In genomic region chr17:80005360-80006338, GRCh38 we compare ENCODE assay signal across 8 cellular contexts. TPM values are rescaled to one million over a fixed set of nuclear protein-coding genes. Genes with fewer than 3 reads are reported as not detected.
DNase-seq lines count a peak whose midpoint lies in the region; ATAC-seq and TF ChIP-seq lines count a peak whose summit lies in the region.

No MANE protein-coding gene starts in this region.

- H3K36me3 Mint-ChIP-seq in activated naive CD8-positive, alpha-beta T cell treated with anti-CD3 and anti-CD28 coated beads, Interleukin-2, amount 10 ng/mL, durations not matched to agents 7 days and 5 days = no peaks in the 10 kb centered on the region

- H3K27ac ChIP-seq in HL-60 (replicated peaks) (no peak overlapping the region), right cardiac atrium (ENCODE audit: low read length) (no peak overlapping the region), smooth muscle cell (ENCODE audit: low read depth) (no peak overlapping the region)

- H3F3A ChIP-seq in smooth muscle cell (ENCODE audit: low read depth) = no peaks in the 10 kb centered on the region

- H3K27me3 Mint-ChIP-seq in activated naive CD8-positive, alpha-beta T cell treated with anti-CD3 and anti-CD28 coated beads, Interleukin-2, amount 10 ng/mL, durations not matched to agents 7 days and 5 days = no peaks in the 10 kb centered on the region

- no peaks in the 10 kb centered on the region for H3K79me2 ChIP-seq in smooth muscle cell (ENCODE audit: low read depth)

- H3K4me3 ChIP-seq in HL-60 (replicated peaks; ENCODE audit: insufficient read depth, low read length) (no peak overlapping the region), right cardiac atrium (ENCODE audit: low read length) (no peak overlapping the region), smooth muscle cell (no peak overlapping the region)

- no peak overlapping the region for H3K4me2 ChIP-seq in smooth muscle cell

- ATAC-seq in activated naive CD8-positive, alpha-beta T cell treated with anti-CD3 and anti-CD28 coated beads, Interleukin-2, amount 10 ng/mL, durations not matched to agents 7 days and 5 days (ENCODE audit: low read depth) = peak; percentile 46
- ATAC-seq in right cardiac atrium = peak; percentile 5 to 45
- ATAC-seq in HG03097 (IDR thresholded peaks at IDR 0.05; ENCODE audit: low FRiP score, unreplicated experiment) = no peak
- ATAC-seq in HG03432 (IDR thresholded peaks at IDR 0.05; ENCODE audit: unreplicated experiment) = no peak

- H3K4me1 Mint-ChIP-seq in activated naive CD8-positive, alpha-beta T cell treated with anti-CD3 and anti-CD28 coated beads, Interleukin-2, amount 10 ng/mL, durations not matched to agents 7 days and 5 days = no peaks in the 10 kb centered on the region

- intact Hi-C loops in right cardiac atrium (cut with DNase I) = loop anchor here in 1 of 4 donors (5.0 kb wide), 1 partner anchor 77 kb away; no protein-coding TSS in a partner anchor

- no peaks in the 10 kb centered on the region for H3K36me3 ChIP-seq in smooth muscle cell (ENCODE audit: low read depth)

- no peak overlapping the region for H3K27ac Mint-ChIP-seq in activated naive CD8-positive, alpha-beta T cell treated with anti-CD3 and anti-CD28 coated beads, Interleukin-2, amount 10 ng/mL, durations not matched to agents 7 days and 5 days

- H3K27me3 ChIP-seq in HL-60 (ENCODE audit: insufficient read depth, poor library complexity, severe bottlenecking) = no peaks in the 10 kb centered on the region
- H3K27me3 ChIP-seq in right cardiac atrium (ENCODE audit: control insufficient read depth, insufficient read depth) = no peaks in the 10 kb centered on the region
- no peaks in the 10 kb centered on the region for H3K27me3 ChIP-seq in smooth muscle cell (ENCODE audit: low read depth)

- H4K20me1 ChIP-seq in smooth muscle cell (ENCODE audit: low read depth) = peaks cover 67% of the 10 kb centered on the region

- no peak overlapping the region for H3K9ac ChIP-seq in smooth muscle cell (ENCODE audit: low read depth)

- peak; percentile 85 for TF ChIP-seq CTCF in HL-60 (IDR thresholded peaks at IDR 0.05; ENCODE audit: insufficient read depth, low read length)
- peak; percentile 92 for TF ChIP-seq CTCF in smooth muscle cell (IDR thresholded peaks at IDR 0.05; ENCODE audit: borderline replicate concordance, insufficient read depth, poor library complexity, severe bottlenecking)

- H3K9me3 ChIP-seq in right cardiac atrium (ENCODE audit: control insufficient read depth, low read length) (no peaks in the 10 kb centered on the region), smooth muscle cell (replicated peaks; ENCODE audit: low read depth) (no peaks in the 10 kb centered on the region)

- POLR2A ChIA-PET in activated naive CD8-positive, alpha-beta T cell treated with anti-CD3 and anti-CD28 coated beads, Interleukin-2, amount 10 ng/mL, durations not matched to agents 7 days and 5 days (lab: Charles Lee) = interaction anchor here (0.7 to 1.4 kb wide), 2 partner anchors 12 to 14 kb away, joined by 3 to 4 read pairs; no protein-coding TSS in a partner anchor

- 50% methylated on average over 37 of the region's 37 CpGs for WGBS in right cardiac atrium
- WGBS in smooth muscle cell (ENCODE audit: low lambda C conversion rate) = 61% methylated on average over 37 of the region's 37 CpGs

- no peak overlapping the region for H2AFZ ChIP-seq in smooth muscle cell (ENCODE audit: low read depth)

- H3K4me3 Mint-ChIP-seq in activated naive CD8-positive, alpha-beta T cell treated with anti-CD3 and anti-CD28 coated beads, Interleukin-2, amount 10 ng/mL, durations not matched to agents 7 days and 5 days = no peak overlapping the region

- DNase-seq in COLO829 (ENCODE audit: low spot score) = peak; percentile 63
- DNase-seq in HL-60 (ENCODE audit: low read depth in 1 of 2, low spot score in 1 of 2) = peak in 1 of 2 experiments; percentile 40
- peak; percentile 56 for DNase-seq in SK-N-DZ (ENCODE audit: low spot score)
- peak; percentile 71 for DNase-seq in activated naive CD8-positive, alpha-beta T cell treated with anti-CD3 and anti-CD28 coated beads, Interleukin-2, amount 10 ng/mL, durations not matched to agents 7 days and 5 days
- peak in 1 of 3 donors; percentile 73 for DNase-seq in right cardiac atrium
- no peak for DNase-seq in smooth muscle cell (lab: John Stamatoyannopoulos, UW; ENCODE audit: unreplicated experiment)

- H3K4me1 ChIP-seq in right cardiac atrium (ENCODE audit: control insufficient read depth, insufficient read depth, low read length) = no peaks in the 10 kb centered on the region
- H3K4me1 ChIP-seq in smooth muscle cell (ENCODE audit: low read depth) = no peaks in the 10 kb centered on the region

- H3K9me3 Mint-ChIP-seq in activated naive CD8-positive, alpha-beta T cell treated with anti-CD3 and anti-CD28 coated beads, Interleukin-2, amount 10 ng/mL, durations not matched to agents 7 days and 5 days = no peaks in the 10 kb centered on the region

RNA-seq across cellular contexts. Expression of gene TBC1D16, which starts 30.0 kb away (rescaled TPM):
- 29.6 and 30.0 TPM in 2 replicates for polyA plus RNA-seq in SK-N-DZ (2014; cell fraction: cytosol; rRNA removed)
- 20.4 and 25.5 TPM in 2 replicates for polyA plus RNA-seq in SK-N-DZ (2014; cell fraction: nucleus; rRNA removed)
- 1 to 10 TPM; 2.1 TPM for total RNA-seq in activated naive CD8-positive, alpha-beta T cell treated with anti-CD3 and anti-CD28 coated beads, Interleukin-2, amount 10 ng/mL, durations not matched to agents 7 days and 5 days
- total RNA-seq in right cardiac atrium (10 to 100 TPM; 18.5 to 27.8 (median 22.1) TPM), smooth muscle cell (17.4 and 26.4 TPM in 2 replicates)
- polyA plus RNA-seq in right cardiac atrium (9.9 TPM), smooth muscle cell (22.0 and 24.6 TPM in 2 replicates)

RNA-seq across cellular contexts. Expression of gene CCDC40, which starts 30.8 kb away (rescaled TPM):
- 3.7 and 10.0 TPM in 2 replicates for polyA plus RNA-seq in SK-N-DZ (2014; cell fraction: cytosol; rRNA removed)
- polyA plus RNA-seq in SK-N-DZ (2014; cell fraction: nucleus; rRNA removed) = 11.1 and 13.7 TPM in 2 replicates
- total RNA-seq in activated naive CD8-positive, alpha-beta T cell treated with anti-CD3 and anti-CD28 coated beads, Interleukin-2, amount 10 ng/mL, durations not matched to agents 7 days and 5 days = 1 to 10 TPM; 1.3 to 1.4 TPM
- total RNA-seq in right cardiac atrium (1 to 10 TPM; 6.9 to 10.0 (median 7.9) TPM), smooth muscle cell (4.2 and 5.9 TPM in 2 replicates)
- polyA plus RNA-seq in right cardiac atrium (4.9 TPM), smooth muscle cell (0.81 and 3.6 TPM in 2 replicates)

Comparison
In these comparisons a context has a peak if more than half of its experiments do, and no peak if none do; other contexts are left out.
1. ATAC-seq: peak in activated naive CD8-positive, alpha-beta T cell treated with anti-CD3 and anti-CD28 coated beads, Interleukin-2, amount 10 ng/mL, durations not matched to agents 7 days and 5 days (single experiment) and right cardiac atrium (2 of 2); none in HG03097 (single experiment) and HG03432 (single experiment).